Comparison of ENCODE assay signal across 1 cellular context in genomic region chr14:101972126-101972785, GRCh38.
TF ChIP-seq lines count a peak whose summit lies in the region.

No MANE protein-coding gene starts in this region.

TF ChIP-seq in HCT116, 20 proteins besides CTCF, POLR2A, EP300 and RAD21 (continued from another document):
- TF ChIP-seq TCF7L2 (IDR thresholded peaks at IDR 0.05; ENCODE audit: borderline replicate concordance, extremely low read depth, insufficient read depth, insufficient read length) (peak; percentile 50), POLR2AphosphoS5 (IDR thresholded peaks at IDR 0.05; ENCODE audit: low read depth, low read length) (peak; percentile 69), EZH2 (IDR thresholded peaks at IDR 0.05) (no peak), ELF1 (IDR thresholded peaks at IDR 0.05; ENCODE audit: borderline replicate concordance, low read depth) (no peak), ATF3 (IDR thresholded peaks at IDR 0.05) (no peak), REST (IDR thresholded peaks at IDR 0.05; ENCODE audit: low read depth) (no peak), FOSL1 (IDR thresholded peaks at IDR 0.05; ENCODE audit: low read depth) (peak; percentile 93), JUND (IDR thresholded peaks at IDR 0.05) (peak; percentile 97), YY1 (IDR thresholded peaks at IDR 0.05; ENCODE audit: extremely low read depth, insufficient replicate concordance, low read depth, low read length) (peak; percentile 18), EZH2phosphoT487 (IDR thresholded peaks at IDR 0.05; ENCODE audit: borderline replicate concordance) (no peak), ZFX (IDR thresholded peaks at IDR 0.05) (no peak), EGR1 (IDR thresholded peaks at IDR 0.05; ENCODE audit: low read depth) (no peak), CEBPB (IDR thresholded peaks at IDR 0.05; ENCODE audit: low read depth) (peak; percentile 79)
